8 cellular contexts compared by ENCODE assay signal in genomic region chr2:77592955-77593354, GRCh38.
A peak's percentile ranks its signal among the peaks of the same experiment; 100 is the strongest.
DNase-seq lines count a peak whose midpoint lies in the region; TF ChIP-seq lines count a peak whose summit lies in the region.
"Not testable (repeated sequence)": the region's sequence is repeated elsewhere in the genome, so short reads cannot be mapped to it uniquely, and the experiment has no call there.

No MANE protein-coding gene starts in this region.

- H3K9me3 ChIP-seq in iPS-18a (ENCODE audit: control insufficient read depth, low read depth, low read length) = not testable (repeated sequence)

- peak overlapping the region in 4 of 5 experiments; percentile 30 to 86 (median 66) for H3K4me3 Mint-ChIP-seq in brain
- peak overlapping the region; percentile 87 for H3K4me3 Mint-ChIP-seq in glutamatergic neuron (ENCODE audit: unreplicated experiment)
- H3K4me3 Mint-ChIP-seq in mesothelial cell of epicardium = peak overlapping the region; percentile 89
- peak overlapping the region; percentile 79 for H3K4me3 Mint-ChIP-seq in progenitor cell of endocrine pancreas (ENCODE audit: low read depth)

- DNase-seq in H7; progenitor cell of endocrine pancreas (ENCODE audit: low spot score, unreplicated experiment): not testable (repeated sequence)
- DNase-seq in NCI-H1105 treated with DMSO at 0.1 percent for 48 hours (lab: John Stamatoyannopoulos, UW) = peak; percentile 57
- DNase-seq in NCI-H69 (lab: John Stamatoyannopoulos, UW) = peak; percentile 42
- peak; percentile 53 for DNase-seq in glutamatergic neuron
- peak in 1 of 2 experiments; percentile 52 for DNase-seq in mesothelial cell of epicardium (ENCODE audit: low spot score in 2 of 2, unreplicated experiment in 2 of 2)

- H3K4me3 ChIP-seq in H7 (ENCODE audit: insufficient read depth, low read depth, low read length) (peak overlapping the region; percentile 37), iPS-18a (ENCODE audit: low read length) (peak overlapping the region; percentile 58)

- H3K9me3 Mint-ChIP-seq in brain; glutamatergic neuron (ENCODE audit: unreplicated experiment); progenitor cell of endocrine pancreas (ENCODE audit: low read depth): not testable (repeated sequence)
- H3K9me3 Mint-ChIP-seq in mesothelial cell of epicardium = peaks cover 11% of the 10 kb centered on the region

- not testable (repeated sequence) for H3K4me1 ChIP-seq in iPS-18a (ENCODE audit: control insufficient read depth, low read depth, low read length)

- H3K27ac Mint-ChIP-seq in brain (peak overlapping the region in 2 of 5 experiments; percentile 45 to 95), glutamatergic neuron (ENCODE audit: unreplicated experiment) (peak overlapping the region; percentile 94), mesothelial cell of epicardium (peak overlapping the region; percentile 90), progenitor cell of endocrine pancreas (peak overlapping the region; percentile 88)

- H3K27me3 ChIP-seq in H7 (ENCODE audit: control insufficient read depth, insufficient read depth, low read length); iPS-18a (ENCODE audit: control insufficient read depth, insufficient read depth, low read length): not testable (repeated sequence)

- not testable (repeated sequence) for H3K36me3 ChIP-seq in H7 (replicated peaks; ENCODE audit: control insufficient read depth, insufficient read depth, low read length); iPS-18a (ENCODE audit: control insufficient read depth, low read depth, low read length)

- H3K36me3 Mint-ChIP-seq in brain; glutamatergic neuron (ENCODE audit: unreplicated experiment); mesothelial cell of epicardium; progenitor cell of endocrine pancreas (ENCODE audit: insufficient read depth): not testable (repeated sequence)

- not testable (repeated sequence) for TF ChIP-seq CTCF in brain (conservative IDR thresholded peaks at IDR 0.05); glutamatergic neuron (IDR thresholded peaks at IDR 0.05; ENCODE audit: partially characterized antibody, unreplicated experiment); mesothelial cell of epicardium (IDR thresholded peaks at IDR 0.05; ENCODE audit: unreplicated experiment); progenitor cell of endocrine pancreas (IDR thresholded peaks at IDR 0.05; ENCODE audit: unreplicated experiment)

- H3K4me1 Mint-ChIP-seq in brain; glutamatergic neuron (ENCODE audit: low read depth, unreplicated experiment); progenitor cell of endocrine pancreas (ENCODE audit: low read depth): not testable (repeated sequence)
- H3K4me1 Mint-ChIP-seq in mesothelial cell of epicardium = peaks cover 14% of the 10 kb centered on the region

- H3K27ac ChIP-seq in iPS-18a (ENCODE audit: low read length) = not testable (repeated sequence)

- H3K27me3 Mint-ChIP-seq in brain; glutamatergic neuron (ENCODE audit: unreplicated experiment); mesothelial cell of epicardium (ENCODE audit: low read depth); progenitor cell of endocrine pancreas: not testable (repeated sequence)

- H3K9ac ChIP-seq in iPS-18a (ENCODE audit: low read length) = peak overlapping the region; percentile 59
